23 cellular contexts compared by ENCODE assay signal in genomic region chr1:29777522-29777921, GRCh38.
"Had no signal": no experiment of that assay in that cellular context is flagged by ENCODE, and none has a peak within 500 bp of the region (broad histone marks: within the 10 kb centered on the region; RNA-seq: fewer than 3 reads in every experiment).

No MANE protein-coding gene starts in this region.

- H3K4me3 Mint-ChIP-seq: activated naive CD8-positive, alpha-beta T cell; central memory CD8-positive, alpha-beta T cell; dendritic cell treated with granulocyte-macrophage colony-stimulating factor and Interleukin-4, amounts not matched to agents 40 ng/mL and 50 ng/mL, for 4 days; endodermal cell had no signal

- H3K4me1 Mint-ChIP-seq: central memory CD8-positive, alpha-beta T cell; endodermal cell had no signal

- ATAC-seq: esophagus mucosa had no signal

- H3K27ac Mint-ChIP-seq: activated naive CD8-positive, alpha-beta T cell; dendritic cell treated with granulocyte-macrophage colony-stimulating factor and Interleukin-4, amounts not matched to agents 40 ng/mL and 50 ng/mL, for 4 days; endodermal cell had no signal

- DNase-seq: activated CD4-positive, alpha-beta T cell treated with anti-CD3 and anti-CD28 coated beads for 4 hours; activated CD4-positive, alpha-beta T cell treated with anti-CD3 and anti-CD28 coated beads, Interleukin-2, amount 50 U/mL, for 1 hour; activated CD4-positive, alpha-beta T cell treated with anti-CD3 and anti-CD28 coated beads, Interleukin-2, amount 50 U/mL, for 48 hours; activated CD4-positive, CD25-positive, alpha-beta regulatory T cell; activated CD4-positive, CD25-positive, alpha-beta regulatory T cell treated with anti-CD3 and anti-CD28 coated beads, Interleukin-2, amount 50 U/mL, for 72 hours; activated effector memory CD4-positive, alpha-beta T cell treated with Interleukin-2 at 50 U/mL for 16 hours; activated gamma-delta T cell treated with Interleukin-2 at 50 U/mL for 16 hours; activated naive CD4-positive, alpha-beta T cell treated with anti-CD3 and anti-CD28 coated beads, Interleukin-2, amount 50 U/mL, for 16 hours; activated naive CD4-positive, alpha-beta T cell treated with Interleukin-2 at 50 U/mL for 16 hours; activated T-cell treated with anti-CD3 and anti-CD28 coated beads, Interleukin-2, amount 50 U/mL, for 1 hour; activated T-cell treated with anti-CD3 and anti-CD28 coated beads, Interleukin-2, amount 50 U/mL, for 48 hours; amniotic stem cell; anterior cingulate cortex; brain microvascular endothelial cell; dorsolateral prefrontal cortex; effector memory CD4-positive, alpha-beta T cell; endodermal cell; foreskin fibroblast; T-helper 2 cell had no signal

- H3K9me3 Mint-ChIP-seq: central memory CD8-positive, alpha-beta T cell had no signal

- H3K36me3 Mint-ChIP-seq: activated naive CD8-positive, alpha-beta T cell had no signal
